11 cellular contexts compared by ENCODE assay signal in genomic region chr20:36855241-36855657, GRCh38. TPM values are rescaled to one million over a fixed set of nuclear protein-coding genes. Genes with fewer than 3 reads are reported as not detected.
DNase-seq lines count a peak whose midpoint lies in the region; ATAC-seq lines count a peak whose summit lies in the region.
"Had no signal": no experiment of that assay in that cellular context is flagged by ENCODE, and none has a peak within 500 bp of the region (broad histone marks: within the 10 kb centered on the region; RNA-seq: fewer than 3 reads in every experiment).

No MANE protein-coding gene starts in this region.

- H3K4me3 ChIP-seq in MG63 (no peak overlapping the region), neuronal stem cell (ENCODE audit: low read length in 2 of 2) (peak overlapping the region in 1 of 2 donors; percentile 9)

- H3K14ac ChIP-seq in neuronal stem cell (ENCODE audit: low read length), result no peak overlapping the region

- H2BK12ac ChIP-seq in neuronal stem cell (ENCODE audit: low read length), result no peak overlapping the region

- H3K9me3 ChIP-seq in MG63 (no peaks in the 10 kb centered on the region), neuronal stem cell (replicated peaks in 1 of 2; ENCODE audit: control insufficient read depth in 2 of 2, insufficient read depth in 1 of 2, low read depth in 1 of 2, low read length in 2 of 2) (peaks cover 6 to 12% of the 10 kb centered on the region in 2 donors)

- DNase-seq in A172 (ENCODE audit: low spot score) (peak; percentile 73), MG63 (peak; percentile 79), epithelial cell of prostate (ENCODE audit: low read depth, low spot score) (no peak), neuronal stem cell (ENCODE audit: low spot score) (no peak), SKM-1 treated with dmso at 0.1 percent for 144 hours (lab: John Stamatoyannopoulos, UW; ENCODE audit: unreplicated experiment) (no peak), posterior vena cava (ENCODE audit: low spot score) (no peak), DMS79 (lab: John Stamatoyannopoulos, UW) (no peak)
- DNase-seq: activated CD8-positive, alpha-beta memory T cell treated with anti-CD3 and anti-CD28 coated beads, Interleukin-2, amount 10 ng/mL, durations not matched to agents 7 days and 5 days; effector memory CD4-positive, alpha-beta T cell; NCI-H1694 had no signal

- no CpG with 5 or more reads among the region's 7 CpGs for WGBS in neuronal stem cell (ENCODE audit: extremely low coverage in 2 of 2, insufficient read length in 2 of 2, insufficient replicate concordance in 1 of 2), 2 donors

- intact Hi-C loops in posterior vena cava (cut with DNase I), result loop anchor here in 1 of 2 donors (2.0 kb wide), 1 partner anchor 18 kb away; no protein-coding TSS in a partner anchor

- no peak overlapping the region for H3K9ac ChIP-seq in neuronal stem cell (ENCODE audit: low read depth, low read length, poor library complexity)

- no peak overlapping the region for H2AFZ ChIP-seq in neuronal stem cell (ENCODE audit: low read length)

- ATAC-seq in GM19324 (IDR thresholded peaks at IDR 0.05; ENCODE audit: low FRiP score, unreplicated experiment), result no peak
- ATAC-seq: activated CD8-positive, alpha-beta memory T cell treated with anti-CD3 and anti-CD28 coated beads, Interleukin-2, amount 10 ng/mL, durations not matched to agents 7 days and 5 days had no signal

- no peak overlapping the region for H2BK120ac ChIP-seq in neuronal stem cell (ENCODE audit: low read depth, low read length)

- H3K36me3 ChIP-seq in MG63 (peaks cover 82% of the 10 kb centered on the region), neuronal stem cell (replicated peaks in 1 of 2; ENCODE audit: control insufficient read depth in 2 of 2, insufficient read depth in 2 of 2, low read length in 2 of 2) (peaks cover 23 to 64% of the 10 kb centered on the region in 2 donors)

- no peak overlapping the region for H3K4ac ChIP-seq in neuronal stem cell (ENCODE audit: low read length)

- peaks cover 30% of the 10 kb centered on the region for H3K79me1 ChIP-seq in neuronal stem cell (ENCODE audit: low read depth, low read length)

- no peak overlapping the region for H4K8ac ChIP-seq in neuronal stem cell (ENCODE audit: low read depth, low read length)

- no peak overlapping the region for H2BK15ac ChIP-seq in neuronal stem cell (ENCODE audit: low read length)

- no peak overlapping the region for H3K18ac ChIP-seq in neuronal stem cell (ENCODE audit: low read length)

- no peak overlapping the region for H3K4me2 ChIP-seq in neuronal stem cell (ENCODE audit: insufficient read depth, low read length, poor library complexity, severe bottlenecking)

- H3K27ac ChIP-seq in epithelial cell of prostate (peak overlapping the region; percentile 38), neuronal stem cell (replicated peaks; ENCODE audit: low read length) (no peak overlapping the region)

- H3K27me3 ChIP-seq in MG63 (no peaks in the 10 kb centered on the region), neuronal stem cell (ENCODE audit: control insufficient read depth in 3 of 3, insufficient read depth in 3 of 3, low read depth in 1 of 3, low read length in 3 of 3) (no peaks in the 10 kb centered on the region)

- H4K91ac ChIP-seq in neuronal stem cell (ENCODE audit: low read depth, low read length, poor library complexity), result no peak overlapping the region

- H3K4me1 ChIP-seq in neuronal stem cell (ENCODE audit: control insufficient read depth in 2 of 2, insufficient read depth in 1 of 2, low read depth in 1 of 2, low read length in 2 of 2), result peaks cover 0 to 6% of the 10 kb centered on the region in 2 donors

- peak overlapping the region; percentile 51 for H3K23ac ChIP-seq in neuronal stem cell (ENCODE audit: low read depth, low read length, poor library complexity)

- H2BK5ac ChIP-seq in neuronal stem cell (ENCODE audit: low read length), result no peak overlapping the region

- no peak overlapping the region for H2AK5ac ChIP-seq in neuronal stem cell (ENCODE audit: low read depth, low read length)

RNA-seq across cellular contexts. Expression of gene TLDC2, which starts 20.7 kb away (rescaled TPM):
- not detected in 2 replicates for total RNA-seq in A172 (2014; rRNA removed; shearing (Covaris generic))
- not detected in 2 replicates for total RNA-seq in MG63 (2014; rRNA removed; shearing (Covaris generic); ENCODE audit: low replicate concordance)
- 0.99 TPM for polyA plus RNA-seq in neuronal stem cell (2013, experiment 1 of 2)
- 1.00 TPM for polyA plus RNA-seq in neuronal stem cell (2013, experiment 2 of 2)
- total RNA-seq in posterior vena cava, result under 1 TPM in 1 of 2 donors, not detected in 1; 0.37 TPM
- total RNA-seq: activated CD8-positive, alpha-beta memory T cell treated with anti-CD3 and anti-CD28 coated beads, Interleukin-2, amount 10 ng/mL, durations not matched to agents 7 days and 5 days had no signal

Comparison
In these comparisons a context has a peak if more than half of its experiments do, and no peak if none do; other contexts are left out.
1. DNase-seq: peak in A172 (single experiment) and MG63 (single experiment); none in epithelial cell of prostate (single experiment), neuronal stem cell (single experiment), SKM-1 treated with dmso at 0.1 percent for 144 hours (single experiment), posterior vena cava (single experiment) and DMS79 (single experiment).